In genomic region chr7:55508301-55509011, GRCh38 we compare ENCODE assay signal across 12 cellular contexts.
DNase-seq lines count a peak whose midpoint lies in the region; ATAC-seq and TF ChIP-seq lines count a peak whose summit lies in the region.
"Had no signal": no experiment of that assay in that cellular context is flagged by ENCODE, and none has a peak within 500 bp of the region (broad histone marks: within the 10 kb centered on the region; RNA-seq: fewer than 3 reads in every experiment).

No MANE protein-coding gene starts in this region.

- TF ChIP-seq POLR2A in prostate gland (IDR thresholded peaks at IDR 0.05), result no peak

- H2AFZ ChIP-seq in MM.1S (ENCODE audit: low read length), result no peak overlapping the region

- intact Hi-C loops in prostate gland (cut with DNase I), result no loop called here

- H3K4me2 ChIP-seq in MM.1S (ENCODE audit: low read depth, low read length), result peak overlapping the region; percentile 38; the same call in 1 of the 2 replicates

- no peaks in the 10 kb centered on the region for H3K9me2 ChIP-seq in MM.1S (replicated peaks; ENCODE audit: insufficient read depth, low read length)

- WGBS in prostate gland, result 95% methylated on average over 4 of the region's 4 CpGs

- no peaks in the 10 kb centered on the region for H4K20me1 ChIP-seq in MM.1S (ENCODE audit: insufficient read depth, low read length)

- ATAC-seq in GM19035 (IDR thresholded peaks at IDR 0.05; ENCODE audit: unreplicated experiment) (peak; percentile 65), HG02798 (IDR thresholded peaks at IDR 0.05; ENCODE audit: poor library complexity, unreplicated experiment) (peak; percentile 72)
- ATAC-seq: T-cell had no signal

- H3K4me3 ChIP-seq in GM12865 (ENCODE audit: low read depth, low read length), result no peak overlapping the region
- no peak overlapping the region for H3K4me3 ChIP-seq in MM.1S (ENCODE audit: low read length)
- no peak overlapping the region for H3K4me3 ChIP-seq in prostate gland
- H3K4me3 ChIP-seq: thoracic aorta had no signal

- DNase-seq in GM12865 (ENCODE audit: low read depth), result peak; percentile 80
- peak; percentile 88 for DNase-seq in MM.1S
- no peak for DNase-seq in prostate gland (ENCODE audit: low spot score)
- no peak for DNase-seq in superior temporal gyrus (ENCODE audit: extremely low spot score)
- DNase-seq in activated CD8-positive, alpha-beta memory T cell treated with anti-CD3 and anti-CD28 coated beads, Interleukin-2, amount 50 U/mL, for 4 hours, result no peak
- no peak for DNase-seq in cerebellar nuclear complex (lab: John Stamatoyannopoulos, UW)
- DNase-seq: DND-41, NCI-H2171, T-cell had no signal

- H3K36me3 ChIP-seq in MM.1S (replicated peaks; ENCODE audit: insufficient read depth, low read length) (peaks cover 6% of the 10 kb centered on the region), prostate gland (no peaks in the 10 kb centered on the region)
- H3K36me3 ChIP-seq: thoracic aorta had no signal

- H3K27ac ChIP-seq in MM.1S (ENCODE audit: low read length) (peak overlapping the region; percentile 98), prostate gland (no peak overlapping the region)
- H3K27ac ChIP-seq: thoracic aorta had no signal

- TF ChIP-seq CTCF in GM12865 (IDR thresholded peaks at IDR 0.05; ENCODE audit: insufficient read depth, low read depth, low read length, missing control alignments), result no peak
- TF ChIP-seq CTCF in MM.1S (IDR thresholded peaks at IDR 0.05; ENCODE audit: low read length), result no peak
- no peak for TF ChIP-seq CTCF in prostate gland (IDR thresholded peaks at IDR 0.05)

- H3F3A ChIP-seq in MM.1S (ENCODE audit: insufficient read depth, low read length), result peaks cover 84% of the 10 kb centered on the region

- H3K9me3 ChIP-seq in MM.1S (replicated peaks; ENCODE audit: insufficient read depth, low read length) (no peaks in the 10 kb centered on the region), prostate gland (no peaks in the 10 kb centered on the region)
- H3K9me3 ChIP-seq: thoracic aorta had no signal

- no peaks in the 10 kb centered on the region for H3K27me3 ChIP-seq in MM.1S (replicated peaks; ENCODE audit: insufficient read depth, low read length)
- no peaks in the 10 kb centered on the region for H3K27me3 ChIP-seq in prostate gland (replicated peaks; ENCODE audit: insufficient read depth)

- H3K79me2 ChIP-seq in MM.1S (ENCODE audit: low read length), result peaks cover 84% of the 10 kb centered on the region

- H3K9ac ChIP-seq in MM.1S (ENCODE audit: low read length), result peak overlapping the region; percentile 55

- peaks cover 92% of the 10 kb centered on the region for H3K4me1 ChIP-seq in MM.1S (ENCODE audit: low read length)
- H3K4me1 ChIP-seq in prostate gland (replicated peaks), result no peaks in the 10 kb centered on the region

Comparison
In these comparisons a context has a peak if more than half of its experiments do, and no peak if none do; other contexts are left out.
1. DNase-seq: peak in GM12865 (single experiment) and MM.1S (single experiment); none in prostate gland (single experiment), superior temporal gyrus (single experiment), activated CD8-positive, alpha-beta memory T cell treated with anti-CD3 and anti-CD28 coated beads, Interleukin-2, amount 50 U/mL, for 4 hours (single experiment) and cerebellar nuclear complex (0 of 2).